In the genomic region with DNA sequence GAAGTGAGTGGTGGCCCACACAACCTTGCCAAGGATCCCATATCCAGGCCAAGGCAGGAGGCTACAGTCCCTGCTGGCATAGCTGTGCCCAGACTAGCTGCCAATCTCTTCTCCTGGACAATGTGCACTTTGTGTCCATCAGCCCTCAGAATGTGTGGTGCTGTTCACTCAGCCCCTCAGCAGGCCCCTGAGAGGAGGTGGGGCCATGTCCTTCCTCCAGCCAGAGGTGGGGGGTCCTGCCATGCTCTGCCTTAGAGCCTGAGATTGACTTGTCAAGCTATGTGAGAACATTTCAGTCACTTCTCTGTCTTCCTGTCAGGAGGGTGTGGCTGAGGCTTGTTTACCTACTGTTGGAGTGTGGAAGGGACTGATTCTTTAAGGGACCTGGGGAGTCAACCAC, we compare ENCODE assay signal across 11 cellular contexts. TPM values are rescaled to one million over a fixed set of nuclear protein-coding genes. Genes with fewer than 3 reads are reported as not detected.
DNase-seq lines count a peak whose midpoint lies in the region; ATAC-seq, FAIRE-seq and TF ChIP-seq lines count a peak whose summit lies in the region.
"Had no signal": no experiment of that assay in that cellular context is flagged by ENCODE, and none has a peak within 500 bp of the region (broad histone marks: within the 10 kb centered on the region; RNA-seq: fewer than 3 reads in every experiment).

No MANE protein-coding gene starts in this region.

- POLR2A ChIA-PET in GM12878 (lab: Charles Lee) = interaction anchor here (0.6 to 12.1 kb wide), 12 partner anchors 9 to 349 kb away, joined by 3 to 199 read pairs (median 4); no protein-coding TSS in a partner anchor

- peak; percentile 53 for FAIRE-seq in GM12892 (lab: Jason Lieb, UNC)
- FAIRE-seq in GM12878 (lab: Jason Lieb, UNC) = no peak
- FAIRE-seq in urothelium cell line (lab: Jason Lieb, UNC) = no peak
- FAIRE-seq: pancreas had no signal

- H2AFZ ChIP-seq in GM12878 (ENCODE audit: control insufficient read depth, low read depth, low read length) = no peak overlapping the region; the same call in none of the 2 replicates

- TF ChIP-seq CTCF in GM12878 (IDR thresholded peaks at IDR 0.05 in 2 of 3, conservative IDR thresholded peaks at IDR 0.05 in 1 of 3; ENCODE audit: control insufficient read depth in 2 of 3, extremely low read depth in 1 of 3, insufficient read depth in 1 of 3, low read depth in 3 of 3, low read length in 3 of 3) = no peak

- RAD21 ChIA-PET in GM12878 (lab: Charles Lee; ENCODE audit: unreplicated experiment) = interaction anchor here (0.5 to 9.5 kb wide), 18 partner anchors 9 to 312 kb away, joined by 3 to 188 read pairs (median 3); partner anchors contain the start of gene SMG7

- peak overlapping the region; percentile 98 for H3K4me2 ChIP-seq in GM12878 (ENCODE audit: control insufficient read depth, insufficient read depth)

- no peaks in the 10 kb centered on the region; a peak in 1 of 4 replicates for H3K36me3 ChIP-seq in GM12878 (ENCODE audit: control insufficient read depth in 2 of 2, insufficient read depth in 2 of 2, low read length in 1 of 2)
- H3K36me3 ChIP-seq: pancreas, WERI-Rb-1 had no signal

- intact Hi-C loops in GM12878 (cut with micrococcal nuclease; ENCODE audit: unreplicated experiment) = no loop called here

- H4K20me1 ChIP-seq in GM12878 (ENCODE audit: control insufficient read depth, insufficient read depth) = no peaks in the 10 kb centered on the region

- H3K9me3 ChIP-seq in GM12878 (replicated peaks; ENCODE audit: control insufficient read depth, insufficient read depth, low read length) = no peaks in the 10 kb centered on the region; the same call in 2 of the 3 replicates
- H3K9me3 ChIP-seq: pancreas had no signal

- no TSS peak for BruUV-seq in GM12878 (replicated peaks; lab: Mats Ljungman, UMichigan)

- TF ChIP-seq POLR2A in GM12892 (IDR thresholded peaks at IDR 0.05; ENCODE audit: low read depth, low read length) (no peak; the same call in 1 of the 2 replicates), GM12878 (IDR thresholded peaks at IDR 0.05; ENCODE audit: low read depth, low read length) (no peak)

- no peak for TF ChIP-seq EP300 in GM12878 (IDR thresholded peaks at IDR 0.05; ENCODE audit: borderline replicate concordance in 1 of 2, control insufficient read depth in 1 of 2, low read depth in 2 of 2, low read length in 2 of 2)

- CTCF ChIA-PET in GM12878 (lab: Yijun Ruan, JAX) = interaction anchor here (0.8 to 8.9 kb wide), 11 partner anchors 9 to 116 kb away, joined by 3 to 152 read pairs (median 10); no protein-coding TSS in a partner anchor

- peak overlapping the region; percentile 52 for H3K9ac ChIP-seq in GM12878 (ENCODE audit: control insufficient read depth, insufficient read depth, low read length)

- SMC1A ChIA-PET in GM12878 (lab: Charles Lee; ENCODE audit: uncharacterized antibody, unreplicated experiment) = interaction anchor here (0.7 to 11.7 kb wide), 18 partner anchors 10 to 561 kb away, joined by 3 to 363 read pairs (median 6); partner anchors contain the start of genes APOBEC4 and ARPC5

- in situ Hi-C loops in GM12878 (cut with MboI) = no loop called here

- ATAC-seq in GM12878 = peak; percentile 5
- ATAC-seq in HG02588 (IDR thresholded peaks at IDR 0.05; ENCODE audit: unreplicated experiment) = no peak
- ATAC-seq in HG02763 (IDR thresholded peaks at IDR 0.05; ENCODE audit: unreplicated experiment) = no peak

- peak overlapping the region; percentile 95 for H3K27ac ChIP-seq in GM12878 (ENCODE audit: control insufficient read depth, insufficient read depth)
- H3K27ac ChIP-seq: WERI-Rb-1 had no signal

- H3K79me2 ChIP-seq in GM12878 (ENCODE audit: control insufficient read depth, insufficient read depth, low read length) = peaks cover 15% of the 10 kb centered on the region

- H3K4me3 ChIP-seq in GM12878 = peak overlapping the region; percentile 73

- H3K27me3 ChIP-seq in GM12878 (replicated peaks in 1 of 2; ENCODE audit: control insufficient read depth in 2 of 2, insufficient read depth in 2 of 2, low read length in 1 of 2) = no peaks in the 10 kb centered on the region
- H3K27me3 ChIP-seq: pancreas had no signal

- TF ChIP-seq RAD21 in GM12878 (IDR thresholded peaks at IDR 0.05; ENCODE audit: insufficient read depth, low read depth, low read length) = no peak

- peak; percentile 71 for DNase-seq in Ammon's horn (ENCODE audit: low spot score)
- DNase-seq in GM12892 (ENCODE audit: insufficient read length) = no peak
- no peak for DNase-seq in GM12878 (ENCODE audit: low read depth, low spot score)
- peak; percentile 30 for DNase-seq in midbrain (lab: John Stamatoyannopoulos, UW)
- DNase-seq in urothelium cell line (ENCODE audit: low spot score) = no peak
- no peak for DNase-seq in iPS-NIHi7 (ENCODE audit: extremely low spot score)
- DNase-seq: NCI-H2107, pancreas, WERI-Rb-1 had no signal

- H3K4me1 ChIP-seq in GM12878 (ENCODE audit: control insufficient read depth, insufficient read depth, low read length) = peaks cover 48% of the 10 kb centered on the region
- H3K4me1 ChIP-seq: pancreas had no signal

TF ChIP-seq in GM12878, 131 proteins besides CTCF, POLR2A, EP300 and RAD21 (continues in another document):
- TF ChIP-seq LARP7 (IDR thresholded peaks at IDR 0.05) (peak; percentile 75), ASH2L (IDR thresholded peaks at IDR 0.05; ENCODE audit: borderline replicate concordance, low read depth) (no peak), PKNOX1 (IDR thresholded peaks at IDR 0.05) (peak; percentile 51; the same call in 1 of the 2 replicates), BACH1 (IDR thresholded peaks at IDR 0.05; ENCODE audit: borderline replicate concordance) (0 out of 2 replicates have a peak, but pooled peaks have one; percentile 24)

RNA-seq across cellular contexts. Expression of gene NCF2, which starts 1.4 kb away (rescaled TPM):
- polyA plus RNA-seq in GM12892 (2012; ENCODE audit: missing spikeins) = 97.2 TPM
- total RNA-seq in GM12878 (2013; cell fraction: nucleolus; rRNA removed) = 173 and 175 TPM in 2 replicates
- total RNA-seq in GM12878 (2014; rRNA removed) = 85.5 and 99.5 TPM in 2 replicates
- 95.7 and 98.4 TPM in 2 replicates for total RNA-seq in GM12878 (2014; rRNA removed; fragmentation: Illumina TruSeq; extraction: Trizol)
- 68.8 and 71.1 TPM in 2 replicates for total RNA-seq in GM12878 (2021)
- polyA plus RNA-seq in GM12878 (2011; ENCODE audit: low read depth) = 19.4 TPM
- polyA plus RNA-seq in GM12878 (2011; rRNA removed) = 256 and 273 TPM in 2 replicates
- polyA plus RNA-seq in GM12878 (2011; cell fraction: cytosol; rRNA removed) = 202 and 240 TPM in 2 replicates
- polyA plus RNA-seq in GM12878 (2011; cell fraction: nucleus; rRNA removed) = 192 and 214 TPM in 2 replicates
- 24.9 and 29.9 TPM in 2 replicates for polyA plus RNA-seq in GM12878 (2012)
- 96.9 and 98.4 TPM in 2 replicates for polyA plus RNA-seq in GM12878 (2014; fragmentation: Illumina TruSeq; extraction: Trizol)
- 10 to 100 TPM; 31.4 to 61.2 TPM for polyA plus RNA-seq in GM12878 (2014; fragmentation: Nextera tagmentation; extraction: Ambion mirVana)
- 82.0 and 91.3 TPM in 2 replicates for polyA plus RNA-seq in GM12878 (2014; rRNA removed)
- polyA plus RNA-seq in GM12878 (2016; fragmentation: Nextera tagmentation; extraction: Ambion mirVana) = 10 to 100 TPM; 43.4 to 49.1 TPM
- polyA minus RNA-seq in GM12878 (2011; rRNA and poly(A)+ RNA removed) = 214 and 342 TPM in 2 replicates
- polyA minus RNA-seq in GM12878 (2011; cell fraction: cytosol; rRNA and poly(A)+ RNA removed) = 62.0 and 76.6 TPM in 2 replicates
- 58.5 and 84.8 TPM in 2 replicates for polyA minus RNA-seq in GM12878 (2011; cell fraction: nucleus; rRNA and poly(A)+ RNA removed)

RNA-seq across cellular contexts. Expression of gene ARPC5, which starts 46.8 kb away (rescaled TPM):
- polyA plus RNA-seq in GM12892 (2012; ENCODE audit: missing spikeins) = 252 TPM
- total RNA-seq in GM12878 (2013; cell fraction: nucleolus; rRNA removed) = 63.2 and 67.3 TPM in 2 replicates
- total RNA-seq in GM12878 (2014; rRNA removed) (306 and 348 TPM in 2 replicates), GM12878 (2014; rRNA removed; fragmentation: Illumina TruSeq; extraction: Trizol) (313 and 325 TPM in 2 replicates), GM12878 (2021) (281 and 291 TPM in 2 replicates)
- polyA plus RNA-seq in GM12878 (2011; ENCODE audit: low read depth) = 98.1 TPM
- polyA plus RNA-seq in GM12878 (2011; rRNA removed) (469 and 611 TPM in 2 replicates), GM12878 (2014; fragmentation: Illumina TruSeq; extraction: Trizol) (296 and 313 TPM in 2 replicates), GM12878 (2014; fragmentation: Nextera tagmentation; extraction: Ambion mirVana) (100 to 1,000 TPM; 246 to 274 TPM), GM12878 (2014; rRNA removed) (238 and 284 TPM in 2 replicates), GM12878 (2016; fragmentation: Nextera tagmentation; extraction: Ambion mirVana) (100 to 1,000 TPM; 752 to 784 TPM)
- polyA plus RNA-seq in GM12878 (2011; cell fraction: cytosol; rRNA removed) = 138 and 175 TPM in 2 replicates
- 86.4 and 101 TPM in 2 replicates for polyA plus RNA-seq in GM12878 (2011; cell fraction: nucleus; rRNA removed)
- 217 and 241 TPM in 2 replicates for polyA plus RNA-seq in GM12878 (2012)
- polyA minus RNA-seq in GM12878 (2011; rRNA and poly(A)+ RNA removed) = 90.1 and 117 TPM in 2 replicates
- polyA minus RNA-seq in GM12878 (2011; cell fraction: cytosol; rRNA and poly(A)+ RNA removed) = 118 and 126 TPM in 2 replicates
- polyA minus RNA-seq in GM12878 (2011; cell fraction: nucleus; rRNA and poly(A)+ RNA removed) = 47.9 and 94.0 TPM in 2 replicates

Comparison
In these comparisons a context has a peak if more than half of its experiments do, and no peak if none do; other contexts are left out.
1. DNase-seq: peak in Ammon's horn (single experiment) and midbrain (single experiment); none in GM12892 (single experiment), GM12878 (single experiment), urothelium cell line (single experiment) and iPS-NIHi7 (single experiment).